1 cellular context compared by ENCODE assay signal in genomic region chr20:32560989-32561830, GRCh38.
TF ChIP-seq lines count a peak whose summit lies in the region.

No MANE protein-coding gene starts in this region.

TF ChIP-seq in GM23338, 12 proteins besides CTCF, POLR2A, EP300 and RAD21 (continued from another document):
- TF ChIP-seq ZNF462 (CRISPR knock-in tag; IDR thresholded peaks at IDR 0.05) (no peak), REST (IDR thresholded peaks at IDR 0.05; ENCODE audit: unreplicated experiment) (no peak), STAT1 (IDR thresholded peaks at IDR 0.05; ENCODE audit: unreplicated experiment) (no peak), JUNB (IDR thresholded peaks at IDR 0.05; ENCODE audit: unreplicated experiment) (no peak), ETS1 (IDR thresholded peaks at IDR 0.05) (no peak), NANOG (IDR thresholded peaks at IDR 0.05; ENCODE audit: borderline replicate concordance) (no peak), ZNF331 (CRISPR knock-in tag; IDR thresholded peaks at IDR 0.05; ENCODE audit: low read depth) (no peak)
TF ChIP-seq in GM23338: peak in this region for 0.
